Comparison of ENCODE assay signal across 12 cellular contexts in the genomic region with DNA sequence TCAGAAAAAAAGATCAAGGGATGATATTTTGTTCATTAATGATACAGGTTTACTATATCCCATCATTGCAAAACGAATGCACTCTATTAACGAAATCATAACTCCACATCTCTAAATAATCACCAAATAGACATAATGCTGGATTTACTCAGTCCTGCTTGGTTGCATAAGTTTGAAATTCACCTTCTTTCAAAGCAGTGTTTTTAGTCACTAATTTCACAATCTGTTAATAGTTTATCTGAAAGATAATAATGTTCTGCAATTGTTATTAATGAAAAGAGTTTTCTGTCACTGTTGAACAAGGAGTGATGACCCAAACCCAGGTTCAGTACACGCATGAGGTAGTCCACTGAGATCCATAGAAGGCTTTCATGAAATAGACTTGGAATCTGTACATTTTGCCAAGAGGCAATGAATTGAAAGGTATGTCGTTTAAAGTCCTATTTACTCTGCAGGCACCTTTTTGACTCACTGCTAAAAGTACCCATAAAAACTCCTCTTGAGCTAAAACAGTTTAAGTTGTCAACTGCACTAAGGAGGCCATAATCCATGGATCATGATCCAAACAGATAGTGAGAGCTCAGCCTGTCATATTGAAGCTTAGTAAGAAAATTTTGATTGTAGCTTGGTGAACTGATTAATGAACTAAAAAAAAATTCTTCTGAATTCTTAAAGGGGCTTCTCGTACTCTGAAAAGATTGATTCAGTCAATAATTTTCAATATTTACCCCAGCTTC.
DNase-seq lines count a peak whose midpoint lies in the region; ATAC-seq and TF ChIP-seq lines count a peak whose summit lies in the region.
"Had no signal": no experiment of that assay in that cellular context is flagged by ENCODE, and none has a peak within 500 bp of the region (broad histone marks: within the 10 kb centered on the region; RNA-seq: fewer than 3 reads in every experiment).

No MANE protein-coding gene starts in this region.

- no peaks in the 10 kb centered on the region for H3K9me2 ChIP-seq in SU-DHL-6 (replicated peaks; ENCODE audit: insufficient read depth, low read length)
- H3K9me2 ChIP-seq: SK-N-SH had no signal

- H3K79me2 ChIP-seq in SU-DHL-6 (ENCODE audit: insufficient read depth, low read length), result no peaks in the 10 kb centered on the region

- peak; percentile 3 for ATAC-seq in GM21367 (IDR thresholded peaks at IDR 0.05; ENCODE audit: unreplicated experiment)
- ATAC-seq in memory B cell (ENCODE audit: low read depth), result no peak

- no peaks in the 10 kb centered on the region for H3K27me3 Mint-ChIP-seq in memory B cell

- peak overlapping the region; percentile 94 for H3K27ac Mint-ChIP-seq in memory B cell

- H3K27me3 ChIP-seq in BLaER1 treated with 17β-estradiol and CSF1 and Interleukin-3, amounts not matched to agents 10 nM and 100 nM, result peaks cover 5 to 13% (median 10%) of the 10 kb centered on the region in 11 experiments
- H3K27me3 ChIP-seq in SU-DHL-6 (ENCODE audit: low read length), result no peaks in the 10 kb centered on the region
- H3K27me3 ChIP-seq: suprapubic skin had no signal

- H4K20me1 ChIP-seq in BLaER1 treated with 17β-estradiol and CSF1 and Interleukin-3, amounts not matched to agents 10 nM and 100 nM, result no peaks in the 10 kb centered on the region
- H4K20me1 ChIP-seq in SU-DHL-6 (ENCODE audit: low read depth, low read length), result no peaks in the 10 kb centered on the region

- H3K4me2 ChIP-seq in BLaER1 treated with 17β-estradiol and CSF1 and Interleukin-3, amounts not matched to agents 10 nM and 100 nM, result peak overlapping the region in 7 of 11 experiments; percentile 6 to 72 (median 48); a peak in 11 of 22 replicates
- peak overlapping the region; percentile 79 for H3K4me2 ChIP-seq in SU-DHL-6 (ENCODE audit: low read depth, low read length, poor library complexity, severe bottlenecking)
- H3K4me2 ChIP-seq: SK-N-SH had no signal

- no peak for DNase-seq in memory B cell (ENCODE audit: low spot score in 2 of 2)
- no peak for DNase-seq in stimulated activated naive CD4-positive, alpha-beta T cell treated with Interleukin-2 at 50 U/mL for 16 hours (lab: John Stamatoyannopoulos, UW)
- no peak for DNase-seq in OCI-M2 (lab: John Stamatoyannopoulos, UW; ENCODE audit: unreplicated experiment)
- no peak for DNase-seq in NCI-H1436 treated with DMSO at 0.1 percent for 48 hours (lab: John Stamatoyannopoulos, UW)
- DNase-seq in DMS79 treated with DMSO at 0.1 percent for 48 hours (lab: John Stamatoyannopoulos, UW), result no peak
- DNase-seq: activated gamma-delta T cell, NCI-H187 treated with DMSO at 0.1 percent for 48 hours, SK-N-SH had no signal

- H3K4me1 Mint-ChIP-seq in memory B cell, result peaks cover 40% of the 10 kb centered on the region

- H3F3A ChIP-seq in SU-DHL-6 (ENCODE audit: insufficient read depth), result peaks cover 29% of the 10 kb centered on the region

- no peak for TF ChIP-seq CTCF in SU-DHL-6 (IDR thresholded peaks at IDR 0.05; ENCODE audit: insufficient read depth, low read length, poor library complexity, severe bottlenecking)

- H3K9ac ChIP-seq in BLaER1 treated with 17β-estradiol and CSF1 and Interleukin-3, amounts not matched to agents 10 nM and 100 nM, result no peak overlapping the region
- H3K9ac ChIP-seq in SU-DHL-6 (ENCODE audit: low read length), result no peak overlapping the region
- H3K9ac ChIP-seq: SK-N-SH had no signal

- peaks cover 0 to 37% (median 6%) of the 10 kb centered on the region in 10 experiments; a peak in 9 of 20 replicates for H3K4me1 ChIP-seq in BLaER1 treated with 17β-estradiol and CSF1 and Interleukin-3, amounts not matched to agents 10 nM and 100 nM
- H3K4me1 ChIP-seq: suprapubic skin had no signal

- H2AFZ ChIP-seq in SU-DHL-6 (ENCODE audit: low read depth, low read length, severe bottlenecking), result no peak overlapping the region

- no peak overlapping the region for H3K4me3 ChIP-seq in BLaER1 treated with 17β-estradiol and CSF1 and Interleukin-3, amounts not matched to agents 10 nM and 100 nM
- peak overlapping the region; percentile 26 for H3K4me3 ChIP-seq in SU-DHL-6 (ENCODE audit: insufficient read depth, low read length, poor library complexity, severe bottlenecking)
- H3K4me3 ChIP-seq: suprapubic skin had no signal

- peak overlapping the region; percentile 87 for H3K4me3 Mint-ChIP-seq in memory B cell

- H3K9me3 ChIP-seq in BLaER1 treated with 17β-estradiol and CSF1 and Interleukin-3, amounts not matched to agents 10 nM and 100 nM (replicated peaks in 1 of 11), result no peaks in the 10 kb centered on the region
- H3K9me3 ChIP-seq in SU-DHL-6 (ENCODE audit: insufficient read depth, low read length), result no peaks in the 10 kb centered on the region
- H3K9me3 ChIP-seq: SK-N-SH, suprapubic skin had no signal

- H3K36me3 Mint-ChIP-seq in memory B cell, result no peaks in the 10 kb centered on the region

- no peaks in the 10 kb centered on the region for H3K36me3 ChIP-seq in BLaER1 treated with 17β-estradiol and CSF1 and Interleukin-3, amounts not matched to agents 10 nM and 100 nM
- H3K36me3 ChIP-seq in SU-DHL-6 (ENCODE audit: low read length), result no peaks in the 10 kb centered on the region
- H3K36me3 ChIP-seq: suprapubic skin had no signal

- H3K27ac ChIP-seq in BLaER1 treated with 17β-estradiol and CSF1 and Interleukin-3, amounts not matched to agents 10 nM and 100 nM, result no peak overlapping the region
- H3K27ac ChIP-seq in SU-DHL-6 (ENCODE audit: low read depth, low read length), result no peak overlapping the region
- H3K27ac ChIP-seq: suprapubic skin had no signal

- H3K9me3 Mint-ChIP-seq in memory B cell, result no peaks in the 10 kb centered on the region
